ENCODE assay signal across 1 cellular context in genomic region chr6:30769853-30770160, GRCh38.
TF ChIP-seq lines count a peak whose summit lies in the region.

No MANE protein-coding gene starts in this region.

TF ChIP-seq in H1, 55 proteins besides CTCF, POLR2A, EP300 and RAD21:
- no peak for TF ChIP-seq TAF1 (IDR thresholded peaks at IDR 0.05; ENCODE audit: low read depth, low read length)
- no peak for TF ChIP-seq SRF (IDR thresholded peaks at IDR 0.05; ENCODE audit: low read depth, low read length)
- no peak for TF ChIP-seq CEBPB (IDR thresholded peaks at IDR 0.05; ENCODE audit: low read depth, low read length)
- no peak for TF ChIP-seq SP4 (IDR thresholded peaks at IDR 0.05; ENCODE audit: low read length)
- no peak for TF ChIP-seq MAFK (IDR thresholded peaks at IDR 0.05; ENCODE audit: low read depth, low read length)
- no peak for TF ChIP-seq TEAD4 (IDR thresholded peaks at IDR 0.05; ENCODE audit: low read depth, low read length)
- no peak for TF ChIP-seq KDM4A (IDR thresholded peaks at IDR 0.05; ENCODE audit: low read depth, low read length, severe bottlenecking)
- no peak for TF ChIP-seq TAF7 (optimal IDR thresholded peaks at IDR 0.05; ENCODE audit: borderline replicate concordance, low read depth, low read length)
- no peak for TF ChIP-seq MAX (IDR thresholded peaks at IDR 0.05)
- TF ChIP-seq SP2 (IDR thresholded peaks at IDR 0.05; ENCODE audit: low read length): no peak
- no peak for TF ChIP-seq BCL11A (IDR thresholded peaks at IDR 0.05; ENCODE audit: low read depth in 2 of 2, low read length in 2 of 2)
- no peak for TF ChIP-seq GTF2F1 (IDR thresholded peaks at IDR 0.05; ENCODE audit: borderline replicate concordance, low read depth, low read length)
- no peak for TF ChIP-seq ASH2L (IDR thresholded peaks at IDR 0.05; ENCODE audit: low read length)
- TF ChIP-seq HDAC2 (IDR thresholded peaks at IDR 0.05; ENCODE audit: borderline replicate concordance in 1 of 2, low read depth in 2 of 2, low read length in 2 of 2): no peak
- no peak for TF ChIP-seq CREB1 (IDR thresholded peaks at IDR 0.05)
- no peak for TF ChIP-seq JUND (IDR thresholded peaks at IDR 0.05; ENCODE audit: low read length)
- no peak for TF ChIP-seq ATF3 (IDR thresholded peaks at IDR 0.05; ENCODE audit: insufficient read depth, low read depth, low read length)
- TF ChIP-seq TBP (IDR thresholded peaks at IDR 0.05; ENCODE audit: low read depth, low read length): no peak
- no peak for TF ChIP-seq CHD1 (IDR thresholded peaks at IDR 0.05; ENCODE audit: low read depth, low read length)
- no peak for TF ChIP-seq KDM1A (IDR thresholded peaks at IDR 0.05; ENCODE audit: borderline replicate concordance, low read length)
TF ChIP-seq in H1: peak in this region for 0.
